In genomic region chr19:39825093-39825463, GRCh38 we compare ENCODE assay signal across 12 cellular contexts. TPM values are rescaled to one million over a fixed set of nuclear protein-coding genes. Genes with fewer than 3 reads are reported as not detected.
DNase-seq lines count a peak whose midpoint lies in the region; ATAC-seq, FAIRE-seq and TF ChIP-seq lines count a peak whose summit lies in the region.
"Had no signal": no experiment of that assay in that cellular context is flagged by ENCODE, and none has a peak within 500 bp of the region (broad histone marks: within the 10 kb centered on the region; RNA-seq: fewer than 3 reads in every experiment).

No MANE protein-coding gene starts in this region.

- no peak for TF ChIP-seq CTCF in H1 (IDR thresholded peaks at IDR 0.05; ENCODE audit: control extremely low read depth in 1 of 3, insufficient read depth in 1 of 3, low read depth in 1 of 3, low read length in 3 of 3)
- TF ChIP-seq CTCF in transverse colon (IDR thresholded peaks at IDR 0.05): no peak

- H3K79me2 ChIP-seq in H1 (ENCODE audit: control insufficient read depth in 1 of 2, insufficient read depth in 2 of 2, low read length in 2 of 2): 0 out of 4 replicates have a peak, but pooled peaks cover 0 to 2% of the 10 kb centered on the region in 2 experiments

- H2BK120ac ChIP-seq in H1 (replicated peaks; ENCODE audit: low read depth, low read length): no peak overlapping the region

- no peak overlapping the region for H3K18ac ChIP-seq in H1 (ENCODE audit: extremely low read depth, low read length)

- in situ Hi-C loops in transverse colon (cut with MboI; ENCODE audit: low pct_ligation_motif_present in 1 of 4, low pct_unique_long_range_greater_than_20kb in 1 of 4, low sequenced_read_pairs in 3 of 4): no loop called here

- no peak for TF ChIP-seq POLR2A in H1 (IDR thresholded peaks at IDR 0.05; ENCODE audit: control extremely low read depth in 1 of 2, low read depth in 2 of 2, low read length in 2 of 2)
- TF ChIP-seq POLR2A in transverse colon (IDR thresholded peaks at IDR 0.05): no peak

- POLR2A ChIA-PET in H1 (lab: Charles Lee; ENCODE audit: partially characterized antibody): interaction anchor here (0.6 to 3.2 kb wide), 8 partner anchors 8 to 33 kb away, joined by 3 to 19 read pairs (median 4); partner anchors contain the start of genes DYRK1B and FBL

- no peak for TF ChIP-seq RAD21 in H1 (IDR thresholded peaks at IDR 0.05 in 1 of 2, conservative IDR thresholded peaks at IDR 0.05 in 1 of 2; ENCODE audit: low read depth in 2 of 2, low read length in 2 of 2)

- no peak overlapping the region for H3K4me3 Mint-ChIP-seq in activated T-cell treated with anti-CD3 and anti-CD28 coated beads, Interleukin-2, amount 50 U/mL, for 72 hours
- no peak overlapping the region for H3K4me3 Mint-ChIP-seq in activated T-cell treated with anti-CD3 and anti-CD28 coated beads, Interleukin-2, amount 50 U/mL, for 4 hours
- H3K4me3 Mint-ChIP-seq: activated CD4-positive, alpha-beta memory T cell treated with anti-CD3 and anti-CD28 coated beads for 36 hours had no signal

- H3K56ac ChIP-seq in H1 (replicated peaks; ENCODE audit: insufficient read length, low read depth, low read length): no peak overlapping the region

- H3K4me1 ChIP-seq in H1 (replicated peaks in 1 of 4; ENCODE audit: control insufficient read depth in 3 of 4, insufficient read depth in 4 of 4, low read length in 3 of 4) (peaks cover 0 to 8% (median 3%) of the 10 kb centered on the region in 4 experiments; a peak in 4 of 7 replicates), mucosa of stomach (ENCODE audit: control insufficient read depth, insufficient read depth, low read length) (peaks cover 14% of the 10 kb centered on the region), transverse colon (peaks cover 9 to 14% (median 13%) of the 10 kb centered on the region in 4 donors)
- H3K4me1 ChIP-seq: A549 had no signal

- H2BK5ac ChIP-seq in H1 (ENCODE audit: low read depth, low read length): 0 out of 2 replicates have a peak overlapping the region, but pooled peaks have one; percentile 54

- H4K20me1 ChIP-seq in H1 (replicated peaks in 1 of 2; ENCODE audit: control insufficient read depth in 1 of 2, insufficient read depth in 2 of 2, low read length in 2 of 2): no peaks in the 10 kb centered on the region

- peaks cover 10% of the 10 kb centered on the region for H3K23me2 ChIP-seq in H1 (ENCODE audit: low read depth, low read length)

- peak overlapping the region; percentile 23 for H3K27ac Mint-ChIP-seq in activated T-cell treated with anti-CD3 and anti-CD28 coated beads, Interleukin-2, amount 50 U/mL, for 72 hours
- H3K27ac Mint-ChIP-seq: activated CD4-positive, alpha-beta memory T cell treated with anti-CD3 and anti-CD28 coated beads for 36 hours had no signal

- no peak overlapping the region for H4K91ac ChIP-seq in H1 (replicated peaks; ENCODE audit: insufficient read length, low read length)

- no peaks in the 10 kb centered on the region for H3K9me3 Mint-ChIP-seq in activated T-cell treated with anti-CD3 and anti-CD28 coated beads, Interleukin-2, amount 50 U/mL, for 72 hours
- H3K9me3 Mint-ChIP-seq in activated T-cell treated with anti-CD3 and anti-CD28 coated beads, Interleukin-2, amount 50 U/mL, for 4 hours: peaks cover 2% of the 10 kb centered on the region
- H3K9me3 Mint-ChIP-seq: activated CD4-positive, alpha-beta memory T cell treated with anti-CD3 and anti-CD28 coated beads for 36 hours had no signal

- no peak overlapping the region for H3K23ac ChIP-seq in H1 (ENCODE audit: insufficient read length)

- H3K36me3 ChIP-seq in H1 (ENCODE audit: control insufficient read depth in 2 of 4, insufficient read depth in 4 of 4, low read length in 3 of 4) (peaks cover 8 to 30% (median 16%) of the 10 kb centered on the region in 4 experiments; a peak in 6 of 8 replicates), mucosa of stomach (ENCODE audit: control insufficient read depth, insufficient read depth, low read length) (peaks cover 8% of the 10 kb centered on the region), transverse colon (peaks cover 0 to 29% (median 7%) of the 10 kb centered on the region in 4 donors)

- no peaks in the 10 kb centered on the region for H3K9me3 ChIP-seq in H1 (ENCODE audit: insufficient read depth in 2 of 2, low read depth in 1 of 2, low read length in 1 of 2)
- no peaks in the 10 kb centered on the region for H3K9me3 ChIP-seq in mucosa of stomach (ENCODE audit: control insufficient read depth, low read length)
- no peaks in the 10 kb centered on the region for H3K9me3 ChIP-seq in transverse colon

- peak overlapping the region; percentile 66 for H4K8ac ChIP-seq in H1 (ENCODE audit: extremely low read depth, insufficient read depth, low read length)

- peaks cover 0 to 2% of the 10 kb centered on the region in 2 donors for H3K36me3 Mint-ChIP-seq in activated T-cell treated with anti-CD3 and anti-CD28 coated beads, Interleukin-2, amount 50 U/mL, for 72 hours (ENCODE audit: insufficient read depth in 2 of 2)
- peaks cover 18% of the 10 kb centered on the region for H3K36me3 Mint-ChIP-seq in activated T-cell treated with anti-CD3 and anti-CD28 coated beads, Interleukin-2, amount 50 U/mL, for 4 hours (ENCODE audit: insufficient read depth)

- no peak overlapping the region for H3K14ac ChIP-seq in H1 (ENCODE audit: insufficient read length)

- peak overlapping the region; percentile 83 to 85 for H3K4me2 ChIP-seq in H1 (ENCODE audit: insufficient read depth in 1 of 2, low read depth in 2 of 2, low read length in 2 of 2)
- H3K4me2 ChIP-seq: A549 had no signal

- DNase-seq in activated T-cell treated with anti-CD3 and anti-CD28 coated beads, Interleukin-2, amount 50 U/mL, for 72 hours: no peak
- no peak for DNase-seq in activated T-cell treated with anti-CD3 and anti-CD28 coated beads, Interleukin-2, amount 50 U/mL, for 4 hours
- no peak for DNase-seq in H1 (ENCODE audit: low read depth in 1 of 2, low spot score in 2 of 2)
- DNase-seq in transverse colon: no peak
- DNase-seq in HUDEP-2 (lab: John Stamatoyannopoulos, UW; ENCODE audit: unreplicated experiment in 76 of 76): no peak
- DNase-seq in NCI-H1092 treated with DMSO at 0.1 percent for 48 hours (lab: John Stamatoyannopoulos, UW): no peak
- DNase-seq in cerebellar cortex (ENCODE audit: low spot score): no peak

- H3K4me1 Mint-ChIP-seq in activated T-cell treated with anti-CD3 and anti-CD28 coated beads, Interleukin-2, amount 50 U/mL, for 72 hours (ENCODE audit: low read depth): no peaks in the 10 kb centered on the region
- H3K4me1 Mint-ChIP-seq in activated T-cell treated with anti-CD3 and anti-CD28 coated beads, Interleukin-2, amount 50 U/mL, for 4 hours (ENCODE audit: low read depth): peaks cover 17% of the 10 kb centered on the region

- H4K5ac ChIP-seq in H1 (ENCODE audit: insufficient read length, low read depth, low read length): peak overlapping the region; percentile 65

- peak overlapping the region; percentile 52; the same call in 1 of the 2 replicates for H2BK12ac ChIP-seq in H1 (ENCODE audit: low read depth, low read length)

- intact Hi-C loops in transverse colon (cut with DNase I; ENCODE audit: low total_unique reads): no loop called here

- no peak overlapping the region for H2BK20ac ChIP-seq in H1 (ENCODE audit: low read length)

- TF ChIP-seq EP300 in H1 (IDR thresholded peaks at IDR 0.05; ENCODE audit: borderline replicate concordance in 1 of 2, low read depth in 2 of 2, low read length in 2 of 2): no peak
- no peak for TF ChIP-seq EP300 in transverse colon (IDR thresholded peaks at IDR 0.05; ENCODE audit: low read depth)

- no peak overlapping the region for H2BK15ac ChIP-seq in H1 (ENCODE audit: low read length)

- H3K27ac ChIP-seq in H1 (ENCODE audit: low read depth, low read length): peak overlapping the region; percentile 54
- peak overlapping the region; percentile 40 to 85 (median 76) for H3K27ac ChIP-seq in transverse colon
- H3K27ac ChIP-seq: A549 had no signal

- H2AFZ ChIP-seq in H1 (ENCODE audit: low read length): peak overlapping the region; percentile 66; the same call in 1 of the 2 replicates

- FAIRE-seq in H1 (lab: Jason Lieb, UNC): no peak

- WGBS in H1 (ENCODE audit: extremely low coverage in 1 of 2, insufficient coverage in 1 of 2, insufficient read length in 1 of 2, insufficient replicate concordance in 2 of 2, low coverage in 1 of 2, low lambda C conversion rate in 2 of 2, missing lambda C conversion rate in 1 of 2), 2 experiments: 87% methylated on average over 10 of the region's 11 CpGs; no CpG with 5 or more reads in 1 of the 2 experiments
- 85% methylated on average over 11 of the region's 11 CpGs; no CpG with 5 or more reads in 1 of the 2 donors for WGBS in transverse colon (ENCODE audit: low coverage in 1 of 2), 2 donors

- no peaks in the 10 kb centered on the region for H3K27me3 Mint-ChIP-seq in activated T-cell treated with anti-CD3 and anti-CD28 coated beads, Interleukin-2, amount 50 U/mL, for 72 hours (ENCODE audit: low read depth)
- no peaks in the 10 kb centered on the region for H3K27me3 Mint-ChIP-seq in activated T-cell treated with anti-CD3 and anti-CD28 coated beads, Interleukin-2, amount 50 U/mL, for 4 hours (ENCODE audit: low read depth)
- H3K27me3 Mint-ChIP-seq: activated CD4-positive, alpha-beta memory T cell treated with anti-CD3 and anti-CD28 coated beads for 36 hours had no signal

- no peak overlapping the region for H2AK5ac ChIP-seq in H1 (ENCODE audit: low read depth, low read length)

- H3K9ac ChIP-seq in H1 (replicated peaks in 1 of 4; ENCODE audit: extremely low read depth in 1 of 4, low read depth in 3 of 4, low read length in 3 of 4): peak overlapping the region in 3 of 4 experiments; percentile 64 to 67 (median 67); a peak in 6 of 7 replicates
- peak overlapping the region; percentile 20 for H3K9ac ChIP-seq in mucosa of stomach (ENCODE audit: low read length)

- H3K27me3 ChIP-seq in H1 (replicated peaks in 1 of 4; ENCODE audit: control insufficient read depth in 3 of 4, extremely low read depth in 1 of 4, insufficient read depth in 3 of 4, low read length in 3 of 4) (no peaks in the 10 kb centered on the region), mucosa of stomach (ENCODE audit: control insufficient read depth, insufficient read depth, low read length) (no peaks in the 10 kb centered on the region), transverse colon (no peaks in the 10 kb centered on the region)

- CTCF ChIA-PET in H1 (lab: Charles Lee; ENCODE audit: partially characterized antibody): interaction anchor here (0.6 to 3.5 kb wide), 5 partner anchors 18 to 279 kb away, joined by 3 to 14 read pairs (median 4); no protein-coding TSS in a partner anchor

- no peak overlapping the region for H3K4ac ChIP-seq in H1 (replicated peaks; ENCODE audit: insufficient read length, low read depth, low read length)

- no peaks in the 10 kb centered on the region; the same call in 1 of the 2 replicates for H3K79me1 ChIP-seq in H1 (ENCODE audit: low read depth, low read length)

- H3K4me3 ChIP-seq in H1 (ENCODE audit: extremely low read depth in 1 of 4, insufficient read depth in 2 of 4, low read depth in 3 of 4, low read length in 4 of 4): peak overlapping the region; percentile 72 to 95 (median 89); a peak in 7 of 8 replicates
- H3K4me3 ChIP-seq in mucosa of stomach (ENCODE audit: low read length): no peak overlapping the region
- no peak overlapping the region for H3K4me3 ChIP-seq in transverse colon
- H3K4me3 ChIP-seq: A549 had no signal

- no peak for ATAC-seq in activated T-cell treated with anti-CD3 and anti-CD28 coated beads, Interleukin-2, amount 50 U/mL, for 72 hours (replicated peaks in 1 of 2)
- ATAC-seq in activated T-cell treated with anti-CD3 and anti-CD28 coated beads, Interleukin-2, amount 50 U/mL, for 4 hours: no peak

RNA-seq across cellular contexts. Expression of gene DYRK1B, which starts 8.9 kb away (rescaled TPM):
- total RNA-seq in activated T-cell treated with anti-CD3 and anti-CD28 coated beads, Interleukin-2, amount 50 U/mL, for 72 hours: 1 to 10 TPM; 6.1 to 7.0 TPM
- total RNA-seq in activated T-cell treated with anti-CD3 and anti-CD28 coated beads, Interleukin-2, amount 50 U/mL, for 4 hours: 1 to 10 TPM; 2.8 to 3.2 (median 2.8) TPM
- total RNA-seq in H1 (2021; fragmentation: NEBNext Ultra II Directional; extraction: Animal tissue kit (Norgen Biotek cat#: 25700)): 14.8 and 15.8 TPM in 2 replicates
- 6.9 and 13.6 TPM in 2 replicates for polyA plus RNA-seq in H1 (2011; rRNA removed)
- polyA plus RNA-seq in H1 (2011; cell fraction: cytosol; rRNA removed): 4.5 TPM
- 18.1 TPM for polyA plus RNA-seq in H1 (2011; cell fraction: nucleus; rRNA removed)
- polyA plus RNA-seq in H1 (2012, experiment 1 of 2): 6.9 to 16.5 TPM (median 11.2 TPM) in 4 replicates
- 10.4 TPM for polyA plus RNA-seq in H1 (2012, experiment 2 of 2)
- polyA plus RNA-seq in H1 (2013, experiment 1 of 2): 9.1 TPM
- 9.4 TPM for polyA plus RNA-seq in H1 (2013, experiment 2 of 2)
- 4.7 and 13.1 TPM in 2 replicates for polyA minus RNA-seq in H1 (2011; rRNA and poly(A)+ RNA removed)
- 12.2 TPM for polyA minus RNA-seq in H1 (2011; cell fraction: cytosol; rRNA and poly(A)+ RNA removed)
- polyA minus RNA-seq in H1 (2011; cell fraction: nucleus; rRNA and poly(A)+ RNA removed): 11.7 TPM
- 10 to 100 TPM; 13.3 to 16.1 (median 15.1) TPM for total RNA-seq in transverse colon

RNA-seq across cellular contexts. Expression of gene FBL, which starts 21.1 kb away (rescaled TPM):
- 100 to 1,000 TPM; 482 to 499 TPM for total RNA-seq in activated T-cell treated with anti-CD3 and anti-CD28 coated beads, Interleukin-2, amount 50 U/mL, for 72 hours
- total RNA-seq in activated T-cell treated with anti-CD3 and anti-CD28 coated beads, Interleukin-2, amount 50 U/mL, for 4 hours: 100 to 1,000 TPM; 738 to 880 (median 839) TPM
- 790 and 809 TPM in 2 replicates for total RNA-seq in H1 (2021; fragmentation: NEBNext Ultra II Directional; extraction: Animal tissue kit (Norgen Biotek cat#: 25700))
- polyA plus RNA-seq in H1 (2011; rRNA removed): 1,361 and 1,596 TPM in 2 replicates
- polyA plus RNA-seq in H1 (2011; cell fraction: cytosol; rRNA removed): 1,243 TPM
- polyA plus RNA-seq in H1 (2011; cell fraction: nucleus; rRNA removed): 952 TPM
- polyA plus RNA-seq in H1 (2012, experiment 1 of 2): 966 to 1,051 TPM (median 1,032 TPM) in 4 replicates
- 913 TPM for polyA plus RNA-seq in H1 (2012, experiment 2 of 2)
- 573 TPM for polyA plus RNA-seq in H1 (2013, experiment 1 of 2)
- 620 TPM for polyA plus RNA-seq in H1 (2013, experiment 2 of 2)
- 1,139 and 1,169 TPM in 2 replicates for polyA minus RNA-seq in H1 (2011; rRNA and poly(A)+ RNA removed)
- polyA minus RNA-seq in H1 (2011; cell fraction: cytosol; rRNA and poly(A)+ RNA removed): 277 TPM
- polyA minus RNA-seq in H1 (2011; cell fraction: nucleus; rRNA and poly(A)+ RNA removed): 150 TPM
- total RNA-seq in transverse colon: 100 to 1,000 TPM in 1 of 4 donors, 10 to 100 TPM in 3; 20.6 to 107 (median 62.6) TPM

RNA-seq across cellular contexts. Expression of gene LEUTX, which starts 46.4 kb away (rescaled TPM):
- total RNA-seq in activated T-cell treated with anti-CD3 and anti-CD28 coated beads, Interleukin-2, amount 50 U/mL, for 72 hours: not detected
- not detected for total RNA-seq in activated T-cell treated with anti-CD3 and anti-CD28 coated beads, Interleukin-2, amount 50 U/mL, for 4 hours
- total RNA-seq in H1 (2021; fragmentation: NEBNext Ultra II Directional; extraction: Animal tissue kit (Norgen Biotek cat#: 25700)): not detected in 2 replicates
- polyA plus RNA-seq in H1 (2011; rRNA removed): not detected in 2 replicates
- polyA plus RNA-seq in H1 (2011; cell fraction: cytosol; rRNA removed): not detected
- polyA plus RNA-seq in H1 (2011; cell fraction: nucleus; rRNA removed): not detected
- polyA plus RNA-seq in H1 (2012, experiment 1 of 2): not detected in 4 replicates
- not detected for polyA plus RNA-seq in H1 (2012, experiment 2 of 2)
- not detected for polyA plus RNA-seq in H1 (2013, experiment 1 of 2)
- 0.07 TPM for polyA plus RNA-seq in H1 (2013, experiment 2 of 2)
- polyA minus RNA-seq in H1 (2011; rRNA and poly(A)+ RNA removed): not detected in 2 replicates
- not detected for polyA minus RNA-seq in H1 (2011; cell fraction: cytosol; rRNA and poly(A)+ RNA removed)
- not detected for polyA minus RNA-seq in H1 (2011; cell fraction: nucleus; rRNA and poly(A)+ RNA removed)
- not detected for total RNA-seq in transverse colon
- total RNA-seq: activated CD4-positive, alpha-beta memory T cell treated with anti-CD3 and anti-CD28 coated beads for 36 hours; lung microvascular endothelial cell had no signal
- polyA plus RNA-seq: A549, adipose tissue had no signal

Comparison
In these comparisons a context has a peak if more than half of its experiments do, and no peak if none do; other contexts are left out.
1. H3K4me3 ChIP-seq: peak in H1 (4 of 4); none in mucosa of stomach (single experiment) and transverse colon (0 of 4).